Comparison of ENCODE assay signal across 10 cellular contexts in the genomic region with DNA sequence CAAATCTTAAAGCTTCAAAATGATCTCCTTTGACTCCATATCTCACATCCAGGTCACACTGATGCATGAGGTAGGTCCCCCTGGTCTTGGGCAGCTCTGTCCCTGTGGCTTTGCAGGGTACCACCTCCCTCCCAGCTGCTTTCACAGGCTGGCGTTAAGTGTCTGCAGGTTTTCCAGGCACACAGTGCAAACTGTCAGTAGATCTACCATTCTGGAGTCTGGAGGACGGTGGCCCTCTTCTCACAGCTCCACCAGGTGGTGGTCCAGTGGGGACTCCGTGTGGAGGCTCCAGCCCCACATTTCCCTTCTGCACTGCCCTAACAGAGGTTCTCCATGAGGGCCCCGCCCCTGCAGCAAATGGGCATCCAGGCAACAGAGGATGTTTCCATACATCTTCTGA. TPM values are rescaled to one million over a fixed set of nuclear protein-coding genes. Genes with fewer than 3 reads are reported as not detected.
DNase-seq lines count a peak whose midpoint lies in the region; ATAC-seq and TF ChIP-seq lines count a peak whose summit lies in the region.
"Not testable (repeated sequence)": the region's sequence is repeated elsewhere in the genome, so short reads cannot be mapped to it uniquely, and the experiment has no call there.
"Had no signal": no experiment of that assay in that cellular context is flagged by ENCODE, and none has a peak within 500 bp of the region (broad histone marks: within the 10 kb centered on the region; RNA-seq: fewer than 3 reads in every experiment).

No MANE protein-coding gene starts in this region.

- not testable (repeated sequence) for TF ChIP-seq CTCF in Peyer's patch (IDR thresholded peaks at IDR 0.05); chondrocyte (IDR thresholded peaks at IDR 0.05); sigmoid colon (IDR thresholded peaks at IDR 0.05); upper lobe of right lung (IDR thresholded peaks at IDR 0.05)

- not testable (repeated sequence) for TF ChIP-seq EP300 in sigmoid colon (IDR thresholded peaks at IDR 0.05)

- not testable (repeated sequence) for H3K27me3 ChIP-seq in Peyer's patch, upper lobe of right lung
- H3K27me3 ChIP-seq in sigmoid colon: peaks cover 0 to 40% (median 25%) of the 10 kb centered on the region in 3 donors

- ATAC-seq in upper lobe of right lung: not testable (repeated sequence)

- not testable (repeated sequence) for H3K9me3 Mint-ChIP-seq in chondrocyte (ENCODE audit: low read depth)

- H3K4me1 Mint-ChIP-seq in chondrocyte (ENCODE audit: low read depth): not testable (repeated sequence)

- not testable (repeated sequence) for H3K36me3 Mint-ChIP-seq in chondrocyte (ENCODE audit: low read depth)

- H3K4me3 ChIP-seq in Peyer's patch, sigmoid colon, upper lobe of right lung: not testable (repeated sequence)

- WGBS in sigmoid colon, 2 donors: 67 to 73% methylated on average over 4 of the region's 4 CpGs

- not testable (repeated sequence) for H3K27ac ChIP-seq in Peyer's patch, sigmoid colon, upper lobe of right lung

- not testable (repeated sequence) for H3K4me3 Mint-ChIP-seq in chondrocyte (ENCODE audit: unreplicated experiment)

- not testable (repeated sequence) for H3K9me3 ChIP-seq in Peyer's patch, sigmoid colon, upper lobe of right lung

- not testable (repeated sequence) for H3K27ac Mint-ChIP-seq in chondrocyte (ENCODE audit: unreplicated experiment)

- DNase-seq in Peyer's patch: peak in 2 of 3 donors; percentile 17 to 20
- DNase-seq in activated CD8-positive, alpha-beta memory T cell treated with anti-CD3 and anti-CD28 coated beads, Interleukin-2, amount 50 U/mL, for 4 hours: peak; percentile 1
- DNase-seq in chondrocyte (ENCODE audit: low spot score): peak; percentile 44
- peak; percentile 10 for DNase-seq in islet precursor cell
- peak; percentile 47 for DNase-seq in mesenteric fat pad (ENCODE audit: low spot score)
- DNase-seq in sigmoid colon: peak; percentile 39
- peak; percentile 30 for DNase-seq in upper lobe of right lung

- peaks cover 55% of the 10 kb centered on the region for H3K27me3 Mint-ChIP-seq in chondrocyte (ENCODE audit: low read depth)

- H3K4me1 ChIP-seq in Peyer's patch, sigmoid colon, upper lobe of right lung: not testable (repeated sequence)

- intact Hi-C loops in sigmoid colon (cut with DNase I); upper lobe of right lung (cut with DNase I): not testable (repeated sequence)

- not testable (repeated sequence) for TF ChIP-seq POLR2A in Peyer's patch (IDR thresholded peaks at IDR 0.05); sigmoid colon (IDR thresholded peaks at IDR 0.05)

- H3K36me3 ChIP-seq in Peyer's patch, sigmoid colon, upper lobe of right lung: not testable (repeated sequence)

RNA-seq across cellular contexts. Expression of gene OLFM1, which starts 24.0 kb away (rescaled TPM):
- 1 to 10 TPM; 2.5 to 5.8 (median 4.9) TPM for total RNA-seq in Peyer's patch
- 1.2 to 4.2 TPM (median 2.8 TPM) in 3 replicates for total RNA-seq in chondrocyte
- 22.6 TPM for total RNA-seq in mesenteric fat pad
- 10 to 100 TPM; 13.3 to 19.3 (median 17.2) TPM for total RNA-seq in sigmoid colon
- polyA plus RNA-seq in sigmoid colon: 10 to 100 TPM in 1 of 3 donors, 1 to 10 TPM in 2; 1.2 to 13.6 (median 4.2) TPM
- 26.0 TPM for total RNA-seq in upper lobe of right lung
- total RNA-seq: Caco-2; CD4-positive, CD25-positive, alpha-beta regulatory T cell; CD8-positive, alpha-beta T cell had no signal
- polyA plus RNA-seq: CD4-positive, CD25-positive, alpha-beta regulatory T cell had no signal
